Comparison of ENCODE assay signal across 11 cellular contexts in genomic region chr2:113174369-113174735, GRCh38. TPM values are rescaled to one million over a fixed set of nuclear protein-coding genes. Genes with fewer than 3 reads are reported as not detected.
DNase-seq lines count a peak whose midpoint lies in the region; ATAC-seq, FAIRE-seq and TF ChIP-seq lines count a peak whose summit lies in the region.
"Had no signal": no experiment of that assay in that cellular context is flagged by ENCODE, and none has a peak within 500 bp of the region (broad histone marks: within the 10 kb centered on the region; RNA-seq: fewer than 3 reads in every experiment).

No MANE protein-coding gene starts in this region.

- H2AFZ ChIP-seq in GM12878 (ENCODE audit: control insufficient read depth, low read depth, low read length) (no peak overlapping the region), neural progenitor cell (replicated peaks) (peak overlapping the region; percentile 13), osteoblast (ENCODE audit: low read length) (no peak overlapping the region)

- H3K4me3 ChIP-seq in CD4-positive, alpha-beta memory T cell (ENCODE audit: low read length in 2 of 2): peak overlapping the region; percentile 81 to 82
- H3K4me3 ChIP-seq in Jurkat, Clone E6-1 (ENCODE audit: low read length): peak overlapping the region; percentile 94
- H3K4me3 ChIP-seq in GM12878: peak overlapping the region; percentile 95
- no peak overlapping the region for H3K4me3 ChIP-seq in neural progenitor cell
- no peak overlapping the region for H3K4me3 ChIP-seq in osteoblast (ENCODE audit: insufficient read depth, low read length)
- peak overlapping the region in 1 of 4 donors; percentile 24 for H3K4me3 ChIP-seq in gastrocnemius medialis

- TF ChIP-seq EP300 in GM12878 (IDR thresholded peaks at IDR 0.05; ENCODE audit: borderline replicate concordance in 1 of 2, control insufficient read depth in 1 of 2, low read depth in 2 of 2, low read length in 2 of 2): no peak

- TF ChIP-seq CTCF in GM12878 (IDR thresholded peaks at IDR 0.05 in 2 of 3, conservative IDR thresholded peaks at IDR 0.05 in 1 of 3; ENCODE audit: control insufficient read depth in 2 of 3, extremely low read depth in 1 of 3, insufficient read depth in 1 of 3, low read depth in 3 of 3, low read length in 3 of 3) (peak; percentile 32 to 46 (median 36); a peak in 5 of 6 replicates), neural progenitor cell (IDR thresholded peaks at IDR 0.05) (no peak), osteoblast (IDR thresholded peaks at IDR 0.05; ENCODE audit: extremely low read depth, low read depth, low read length) (no peak), gastrocnemius medialis (IDR thresholded peaks at IDR 0.05 in 4 of 5, conservative IDR thresholded peaks at IDR 0.05 in 1 of 5) (no peak)

- no TSS peak for BruUV-seq in GM12878 (replicated peaks; lab: Mats Ljungman, UMichigan)

- peaks cover 0 to 7% (median 0%) of the 10 kb centered on the region in 8 donors for H3K9me3 Mint-ChIP-seq in CD4-positive, alpha-beta memory T cell
- peaks cover 4% of the 10 kb centered on the region for H3K9me3 Mint-ChIP-seq in neural progenitor cell
- H3K9me3 Mint-ChIP-seq: nephron progenitor cell had no signal

- in situ Hi-C loops in GM12878 (cut with MboI): no loop called here
- in situ Hi-C loops in gastrocnemius medialis (cut with MboI; ENCODE audit: low sequenced_read_pairs in 4 of 4): no loop called here

- TF ChIP-seq POLR2A in GM12878 (IDR thresholded peaks at IDR 0.05; ENCODE audit: low read depth, low read length): no peak
- TF ChIP-seq POLR2A in gastrocnemius medialis (IDR thresholded peaks at IDR 0.05): no peak

- no peak for DNase-seq in CD4-positive, alpha-beta memory T cell
- DNase-seq in Jurkat, Clone E6-1 (ENCODE audit: low read depth, low spot score): peak; percentile 56
- DNase-seq in GM12878 (ENCODE audit: low read depth, low spot score) (no peak), neural progenitor cell (ENCODE audit: low spot score) (no peak), osteoblast (ENCODE audit: insufficient read length, low spot score, missing footprints) (no peak), gastrocnemius medialis (no peak), LoVo (ENCODE audit: low spot score) (no peak), putamen (ENCODE audit: low spot score) (no peak)
- DNase-seq: foreskin fibroblast, NCI-H82, nephron progenitor cell had no signal

- no peaks in the 10 kb centered on the region for H3K27me3 ChIP-seq in CD4-positive, alpha-beta memory T cell (ENCODE audit: insufficient read depth, low read length)
- H3K27me3 ChIP-seq in GM12878 (replicated peaks in 1 of 2; ENCODE audit: control insufficient read depth in 2 of 2, insufficient read depth in 2 of 2, low read length in 1 of 2) (no peaks in the 10 kb centered on the region), neural progenitor cell (no peaks in the 10 kb centered on the region), osteoblast (ENCODE audit: insufficient read depth, low read length) (no peaks in the 10 kb centered on the region), gastrocnemius medialis (no peaks in the 10 kb centered on the region)

- SMC1A ChIA-PET in GM12878 (lab: Charles Lee; ENCODE audit: uncharacterized antibody, unreplicated experiment): interaction anchor here (0.7 to 4.2 kb wide), 16 partner anchors 9 to 414 kb away, joined by 3 to 52 read pairs (median 4); no protein-coding TSS in a partner anchor

- peak overlapping the region; percentile 88 to 99 (median 94) for H3K4me3 Mint-ChIP-seq in CD4-positive, alpha-beta memory T cell
- no peak overlapping the region for H3K4me3 Mint-ChIP-seq in neural progenitor cell
- H3K4me3 Mint-ChIP-seq: nephron progenitor cell had no signal

- no peaks in the 10 kb centered on the region for H3K9me3 ChIP-seq in CD4-positive, alpha-beta memory T cell (ENCODE audit: control insufficient read depth in 1 of 2, low read length in 2 of 2)
- H3K9me3 ChIP-seq in GM12878 (replicated peaks; ENCODE audit: control insufficient read depth, insufficient read depth, low read length): no peaks in the 10 kb centered on the region; the same call in 1 of the 3 replicates
- no peaks in the 10 kb centered on the region for H3K9me3 ChIP-seq in neural progenitor cell (ENCODE audit: low read depth)
- H3K9me3 ChIP-seq in osteoblast (ENCODE audit: low read depth, low read length): no peaks in the 10 kb centered on the region
- H3K9me3 ChIP-seq in gastrocnemius medialis: no peaks in the 10 kb centered on the region

- intact Hi-C loops in CD4-positive, alpha-beta memory T cell (cut with micrococcal nuclease): no loop called here
- intact Hi-C loops in GM12878 (cut with micrococcal nuclease; ENCODE audit: unreplicated experiment): no loop called here
- intact Hi-C loops in gastrocnemius medialis (cut with DNase I; ENCODE audit: low total_unique reads): no loop called here

- peak overlapping the region; percentile 92 to 100 (median 96) for H3K27ac Mint-ChIP-seq in CD4-positive, alpha-beta memory T cell
- peak overlapping the region; percentile 72 for H3K27ac Mint-ChIP-seq in neural progenitor cell
- H3K27ac Mint-ChIP-seq: nephron progenitor cell had no signal

- H3K27ac ChIP-seq in CD4-positive, alpha-beta memory T cell (ENCODE audit: low read depth, low read length): peak overlapping the region; percentile 85
- H3K27ac ChIP-seq in GM12878 (ENCODE audit: control insufficient read depth, insufficient read depth) (peak overlapping the region; percentile 96), neural progenitor cell (no peak overlapping the region), osteoblast (ENCODE audit: low read depth, low read length) (no peak overlapping the region), gastrocnemius medialis (no peak overlapping the region)

- H4K20me1 ChIP-seq in GM12878 (ENCODE audit: control insufficient read depth, insufficient read depth) (peaks cover 15% of the 10 kb centered on the region; the same call in 1 of the 2 replicates), neural progenitor cell (ENCODE audit: low read depth) (no peaks in the 10 kb centered on the region), osteoblast (ENCODE audit: insufficient read depth, low read length) (no peaks in the 10 kb centered on the region)

- ATAC-seq in GM12878 (peak; percentile 22), gastrocnemius medialis (no peak)

- no peak for FAIRE-seq in GM12878 (lab: Jason Lieb, UNC)

- H3K4me1 ChIP-seq in CD4-positive, alpha-beta memory T cell (ENCODE audit: insufficient read depth, low read length): peaks cover 80% of the 10 kb centered on the region
- H3K4me1 ChIP-seq in GM12878 (ENCODE audit: control insufficient read depth, insufficient read depth, low read length) (peaks cover 33% of the 10 kb centered on the region), neural progenitor cell (peaks cover 5% of the 10 kb centered on the region), osteoblast (ENCODE audit: insufficient read depth, low read length) (no peaks in the 10 kb centered on the region), gastrocnemius medialis (no peaks in the 10 kb centered on the region)

- H3K79me2 ChIP-seq in GM12878 (ENCODE audit: control insufficient read depth, insufficient read depth, low read length): peaks cover 59% of the 10 kb centered on the region
- no peaks in the 10 kb centered on the region for H3K79me2 ChIP-seq in neural progenitor cell (ENCODE audit: low read depth)
- no peaks in the 10 kb centered on the region for H3K79me2 ChIP-seq in osteoblast (ENCODE audit: insufficient read depth, low read length)

- H3K36me3 ChIP-seq in CD4-positive, alpha-beta memory T cell (ENCODE audit: insufficient read depth, low read length): no peaks in the 10 kb centered on the region
- H3K36me3 ChIP-seq in GM12878 (ENCODE audit: control insufficient read depth in 2 of 2, insufficient read depth in 2 of 2, low read length in 1 of 2) (peaks cover 2 to 9% of the 10 kb centered on the region in 2 experiments), neural progenitor cell (no peaks in the 10 kb centered on the region), osteoblast (ENCODE audit: insufficient read depth, low read length) (no peaks in the 10 kb centered on the region), gastrocnemius medialis (no peaks in the 10 kb centered on the region)

- H3K4me2 ChIP-seq in GM12878 (ENCODE audit: control insufficient read depth, insufficient read depth): peak overlapping the region; percentile 86
- H3K4me2 ChIP-seq in neural progenitor cell: no peak overlapping the region
- no peak overlapping the region for H3K4me2 ChIP-seq in osteoblast (ENCODE audit: insufficient read depth, low read length)

- peaks cover 2% of the 10 kb centered on the region in 2 donors for H3K27me3 Mint-ChIP-seq in CD4-positive, alpha-beta memory T cell
- peaks cover 9% of the 10 kb centered on the region for H3K27me3 Mint-ChIP-seq in neural progenitor cell (ENCODE audit: insufficient read depth, low read depth)

- H3K36me3 Mint-ChIP-seq in CD4-positive, alpha-beta memory T cell: peaks cover 24 to 33% of the 10 kb centered on the region in 2 donors
- no peaks in the 10 kb centered on the region for H3K36me3 Mint-ChIP-seq in neural progenitor cell

- CTCF ChIA-PET in CD4-positive, alpha-beta memory T cell (lab: Charles Lee; ENCODE audit: partially characterized antibody): interaction anchor here (0.6 to 15.5 kb wide), 11 partner anchors 10 to 75 kb away, joined by 3 to 236 read pairs (median 10); no protein-coding TSS in a partner anchor
- CTCF ChIA-PET in GM12878 (lab: Yijun Ruan, JAX): interaction anchor here (0.6 to 13.8 kb wide), 23 partner anchors 8 to 544 kb away, joined by 3 to 195 read pairs (median 5); no protein-coding TSS in a partner anchor

- 0% methylated on average over 3 of the region's 3 CpGs for WGBS in GM12878 (ENCODE audit: insufficient coverage, insufficient replicate concordance, low lambda C conversion rate, missing lambda C conversion rate)

- POLR2A ChIA-PET in CD4-positive, alpha-beta memory T cell (lab: Charles Lee; ENCODE audit: partially characterized antibody): interaction anchor here (1.1 to 12.8 kb wide), 14 partner anchors 8 to 991 kb away, joined by 3 to 209 read pairs (median 9); no protein-coding TSS in a partner anchor
- POLR2A ChIA-PET in GM12878 (lab: Charles Lee): interaction anchor here (0.9 to 2.0 kb wide), 8 partner anchors 9 to 60 kb away, joined by 3 to 11 read pairs (median 4); no protein-coding TSS in a partner anchor

- TF ChIP-seq RAD21 in GM12878 (IDR thresholded peaks at IDR 0.05; ENCODE audit: insufficient read depth, low read depth, low read length): no peak

- H3F3A ChIP-seq in neural progenitor cell (ENCODE audit: low read depth): no peaks in the 10 kb centered on the region

- peaks cover 58 to 89% (median 71%) of the 10 kb centered on the region in 4 donors for H3K4me1 Mint-ChIP-seq in CD4-positive, alpha-beta memory T cell
- H3K4me1 Mint-ChIP-seq in neural progenitor cell: peaks cover 30% of the 10 kb centered on the region

- RAD21 ChIA-PET in GM12878 (lab: Charles Lee; ENCODE audit: unreplicated experiment): interaction anchor here (0.8 to 3.8 kb wide), 11 partner anchors 20 to 215 kb away, joined by 3 to 75 read pairs (median 7); no protein-coding TSS in a partner anchor

- H3K9ac ChIP-seq in GM12878 (ENCODE audit: control insufficient read depth, insufficient read depth, low read length) (peak overlapping the region; percentile 97), neural progenitor cell (no peak overlapping the region)

RNA-seq across cellular contexts. Expression of gene PSD4, which starts 0.6 kb away (rescaled TPM):
- total RNA-seq in CD4-positive, alpha-beta memory T cell: 100 to 1,000 TPM in 1 of 2 experiments, 10 to 100 TPM in 1; 100.0 to 101 TPM
- 10 to 100 TPM; 11.9 to 32.8 TPM for polyA plus RNA-seq in CD4-positive, alpha-beta memory T cell
- 69.3 TPM for polyA plus RNA-seq in Jurkat, Clone E6-1 (2012; ENCODE audit: insufficient read depth, insufficient read length)
- 168 and 195 TPM in 2 replicates for total RNA-seq in GM12878 (2013; cell fraction: nucleolus; rRNA removed)
- total RNA-seq in GM12878 (2014; rRNA removed): 96.0 and 98.5 TPM in 2 replicates
- total RNA-seq in GM12878 (2014; rRNA removed; fragmentation: Illumina TruSeq; extraction: Trizol): 42.6 and 42.8 TPM in 2 replicates
- total RNA-seq in GM12878 (2021): 114 and 117 TPM in 2 replicates
- polyA plus RNA-seq in GM12878 (2011; ENCODE audit: low read depth): 26.5 TPM
- 13.6 and 27.4 TPM in 2 replicates for polyA plus RNA-seq in GM12878 (2011; rRNA removed)
- polyA plus RNA-seq in GM12878 (2011; cell fraction: cytosol; rRNA removed): 29.5 and 30.9 TPM in 2 replicates
- 145 and 151 TPM in 2 replicates for polyA plus RNA-seq in GM12878 (2011; cell fraction: nucleus; rRNA removed)
- 55.8 and 60.1 TPM in 2 replicates for polyA plus RNA-seq in GM12878 (2012)
- polyA plus RNA-seq in GM12878 (2014; fragmentation: Illumina TruSeq; extraction: Trizol): 20.8 and 48.3 TPM in 2 replicates
- polyA plus RNA-seq in GM12878 (2014; fragmentation: Nextera tagmentation; extraction: Ambion mirVana): 1 to 10 TPM in 1 of 2 experiments, under 1 TPM in 1; 0.68 to 1.7 TPM
- polyA plus RNA-seq in GM12878 (2014; rRNA removed): 47.9 and 59.7 TPM in 2 replicates
- 10 to 100 TPM; 23.7 to 25.9 TPM for polyA plus RNA-seq in GM12878 (2016; fragmentation: Nextera tagmentation; extraction: Ambion mirVana)
- polyA minus RNA-seq in GM12878 (2011; rRNA and poly(A)+ RNA removed): 66.3 and 101 TPM in 2 replicates
- 29.9 and 34.2 TPM in 2 replicates for polyA minus RNA-seq in GM12878 (2011; cell fraction: cytosol; rRNA and poly(A)+ RNA removed)
- polyA minus RNA-seq in GM12878 (2011; cell fraction: nucleus; rRNA and poly(A)+ RNA removed): 65.5 and 85.2 TPM in 2 replicates
- total RNA-seq in neural progenitor cell (ENCODE audit: low replicate concordance): 0.02 and 0.87 TPM in 2 replicates
- total RNA-seq in osteoblast: 1.2 and 1.8 TPM in 2 replicates
- total RNA-seq in gastrocnemius medialis: 1 to 10 TPM in 3 of 4 donors, under 1 TPM in 1; 0.32 to 1.3 (median 1.2) TPM

RNA-seq across cellular contexts. Expression of gene IL1RN, which starts 47.0 kb away (rescaled TPM):
- total RNA-seq in CD4-positive, alpha-beta memory T cell: 1 to 10 TPM; 2.4 TPM
- not detected for polyA plus RNA-seq in CD4-positive, alpha-beta memory T cell
- not detected for polyA plus RNA-seq in Jurkat, Clone E6-1 (2012; ENCODE audit: insufficient read depth, insufficient read length)
- total RNA-seq in GM12878 (2013; cell fraction: nucleolus; rRNA removed): not detected in 2 replicates
- total RNA-seq in GM12878 (2014; rRNA removed) (not detected in 2 replicates), GM12878 (2014; rRNA removed; fragmentation: Illumina TruSeq; extraction: Trizol) (not detected in 2 replicates), GM12878 (2021) (not detected in 2 replicates), neural progenitor cell (ENCODE audit: low replicate concordance) (not detected in 2 replicates), osteoblast (not detected in 2 replicates), gastrocnemius medialis (under 1 TPM in 2 of 4 donors, not detected in 2; 0.51 to 0.91 TPM)
- not detected for polyA plus RNA-seq in GM12878 (2011; ENCODE audit: low read depth)
- polyA plus RNA-seq in GM12878 (2011; rRNA removed) (0.04 TPM in 1 of 2 replicates, not detected in the other), GM12878 (2014; fragmentation: Illumina TruSeq; extraction: Trizol) (0.04 and 0.43 TPM in 2 replicates), GM12878 (2014; fragmentation: Nextera tagmentation; extraction: Ambion mirVana) (under 1 TPM in 1 of 2 experiments, not detected in 1; 0.04 TPM), GM12878 (2014; rRNA removed) (not detected in 2 replicates), GM12878 (2016; fragmentation: Nextera tagmentation; extraction: Ambion mirVana) (not detected)
- not detected in 2 replicates for polyA plus RNA-seq in GM12878 (2011; cell fraction: cytosol; rRNA removed)
- polyA plus RNA-seq in GM12878 (2011; cell fraction: nucleus; rRNA removed): not detected in 2 replicates
- not detected in 2 replicates for polyA plus RNA-seq in GM12878 (2012)
- 0.59 TPM in 1 of 2 replicates, not detected in the other for polyA minus RNA-seq in GM12878 (2011; rRNA and poly(A)+ RNA removed)
- not detected in 2 replicates for polyA minus RNA-seq in GM12878 (2011; cell fraction: cytosol; rRNA and poly(A)+ RNA removed)
- not detected in 2 replicates for polyA minus RNA-seq in GM12878 (2011; cell fraction: nucleus; rRNA and poly(A)+ RNA removed)

Comparison
In these comparisons a context has a peak if more than half of its experiments do, and no peak if none do; other contexts are left out.
1. H3K27ac ChIP-seq: peak in CD4-positive, alpha-beta memory T cell (single experiment) and GM12878 (single experiment); none in neural progenitor cell (single experiment), osteoblast (single experiment) and gastrocnemius medialis (0 of 4).
2. H3K4me3 ChIP-seq: peak in CD4-positive, alpha-beta memory T cell (2 of 2), Jurkat, Clone E6-1 (single experiment) and GM12878 (single experiment); none in neural progenitor cell (single experiment) and osteoblast (single experiment).
3. CTCF ChIP-seq: peak in GM12878 (3 of 3); none in neural progenitor cell (single experiment), osteoblast (single experiment) and gastrocnemius medialis (0 of 5).
4. RNA of gene PSD4, which starts 0.6 kb away (total RNA-seq): 100.0 to 101 TPM in CD4-positive, alpha-beta memory T cell and 42.6 to 195 TPM in GM12878; 1.2 to 1.8 TPM in osteoblast, 0.32 to 1.3 TPM in gastrocnemius medialis and 0.02 to 0.87 TPM in neural progenitor cell; every median in the first group is over 10 times any median in the second.